Comparison of ENCODE assay signal across 21 cellular contexts in the genomic region with DNA sequence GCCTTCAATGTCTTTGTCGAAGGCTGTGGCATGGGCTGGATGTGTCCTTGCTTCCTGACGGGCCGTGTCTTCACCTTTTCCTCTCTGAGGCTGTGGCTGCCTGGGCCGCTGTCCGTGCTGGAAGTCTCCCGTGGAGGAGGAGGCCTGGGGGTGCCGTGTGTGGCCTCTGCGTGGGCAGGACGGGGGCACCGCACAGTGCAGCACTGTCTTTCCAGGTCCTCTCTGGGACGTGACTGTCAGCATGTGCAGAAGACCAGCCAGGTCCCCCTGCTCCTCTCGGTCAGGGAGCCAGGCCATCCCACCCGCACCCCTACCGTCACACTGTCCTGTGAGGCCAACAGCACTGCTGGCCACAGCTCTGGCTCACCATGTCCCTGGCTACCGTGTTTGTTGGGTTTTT.
DNase-seq lines count a peak whose midpoint lies in the region; ATAC-seq and TF ChIP-seq lines count a peak whose summit lies in the region.
"Had no signal": no experiment of that assay in that cellular context is flagged by ENCODE, and none has a peak within 500 bp of the region (broad histone marks: within the 10 kb centered on the region; RNA-seq: fewer than 3 reads in every experiment).

No MANE protein-coding gene starts in this region.

- no peak for DNase-seq in activated T-cell treated with anti-CD3 and anti-CD28 coated beads, Interleukin-2, amount 50 U/mL, for 72 hours
- no peak for DNase-seq in activated T-cell treated with anti-CD3 and anti-CD28 coated beads, Interleukin-2, amount 50 U/mL, for 48 hours
- peak; percentile 74 for DNase-seq in posterior vena cava (ENCODE audit: low spot score)
- DNase-seq in stomach, result no peak
- DNase-seq in HFFc6, result no peak
- DNase-seq in MM.1S, result no peak
- DNase-seq in NCI-H2196 treated with DMSO at 0.1 percent for 48 hours (lab: John Stamatoyannopoulos, UW; ENCODE audit: unreplicated experiment), result no peak
- DNase-seq: AML-193; C1 segment of cervical spinal cord; CD8-positive, alpha-beta memory T cell; KBM-7; NCI-H1092; NCI-H1436; NCI-H1930; NCI-H226; NCI-H510A treated with DMSO at 0.1 percent for 48 hours; NCI-H774; NK-92 treated with Interleukin-12 subunit alpha and Interleukin-12 subunit beta, amount 100 ng/mL, for 24 hours; Peyer's patch had no signal

- H3K9me3 Mint-ChIP-seq in activated T-cell treated with anti-CD3 and anti-CD28 coated beads, Interleukin-2, amount 50 U/mL, for 72 hours, result peaks cover 0 to 8% of the 10 kb centered on the region in 2 donors
- H3K9me3 Mint-ChIP-seq in HFFc6, result no peaks in the 10 kb centered on the region

- H3K4me3 Mint-ChIP-seq in activated T-cell treated with anti-CD3 and anti-CD28 coated beads, Interleukin-2, amount 50 U/mL, for 72 hours, result no peak overlapping the region
- H3K4me3 Mint-ChIP-seq in HFFc6, result no peak overlapping the region
- H3K4me3 Mint-ChIP-seq: CD8-positive, alpha-beta memory T cell had no signal

- H3F3A ChIP-seq in MM.1S (ENCODE audit: insufficient read depth, low read length), result no peaks in the 10 kb centered on the region

- H2AFZ ChIP-seq in MM.1S (ENCODE audit: low read length), result no peak overlapping the region

- H3K27me3 Mint-ChIP-seq in activated T-cell treated with anti-CD3 and anti-CD28 coated beads, Interleukin-2, amount 50 U/mL, for 72 hours (ENCODE audit: low read depth), result no peaks in the 10 kb centered on the region
- peaks cover 11% of the 10 kb centered on the region for H3K27me3 Mint-ChIP-seq in HFFc6 (ENCODE audit: insufficient read depth)

- TF ChIP-seq POLR2A in stomach (IDR thresholded peaks at IDR 0.05), result no peak

- 71 to 93% (median 89%) methylated on average over 10 to 15 of the region's 15 CpGs for WGBS in stomach, 5 donors

- H3K4me3 ChIP-seq in stomach (no peak overlapping the region), MM.1S (ENCODE audit: low read length) (no peak overlapping the region)
- H3K4me3 ChIP-seq: Peyer's patch had no signal

- no peaks in the 10 kb centered on the region for H3K79me2 ChIP-seq in MM.1S (ENCODE audit: low read length)

- H3K4me1 ChIP-seq in stomach (peaks cover 0 to 15% (median 5%) of the 10 kb centered on the region in 4 donors), MM.1S (ENCODE audit: low read length) (no peaks in the 10 kb centered on the region)
- H3K4me1 ChIP-seq: Peyer's patch had no signal

- H3K36me3 Mint-ChIP-seq in activated T-cell treated with anti-CD3 and anti-CD28 coated beads, Interleukin-2, amount 50 U/mL, for 72 hours (ENCODE audit: insufficient read depth in 2 of 2), result no peaks in the 10 kb centered on the region
- H3K36me3 Mint-ChIP-seq in HFFc6 (ENCODE audit: low read depth), result no peaks in the 10 kb centered on the region
- H3K36me3 Mint-ChIP-seq: CD8-positive, alpha-beta memory T cell had no signal

- peak overlapping the region; percentile 8 for H3K27ac Mint-ChIP-seq in activated T-cell treated with anti-CD3 and anti-CD28 coated beads, Interleukin-2, amount 50 U/mL, for 72 hours
- H3K27ac Mint-ChIP-seq in HFFc6, result no peak overlapping the region
- H3K27ac Mint-ChIP-seq: CD8-positive, alpha-beta memory T cell had no signal

- no peak for TF ChIP-seq EP300 in stomach (IDR thresholded peaks at IDR 0.05)

- H3K27me3 ChIP-seq in stomach (no peaks in the 10 kb centered on the region), MM.1S (replicated peaks; ENCODE audit: insufficient read depth, low read length) (no peaks in the 10 kb centered on the region)
- H3K27me3 ChIP-seq: Peyer's patch had no signal

- H3K9me2 ChIP-seq in MM.1S (replicated peaks; ENCODE audit: insufficient read depth, low read length), result no peaks in the 10 kb centered on the region

- no peak for ATAC-seq in activated T-cell treated with anti-CD3 and anti-CD28 coated beads, Interleukin-2, amount 50 U/mL, for 72 hours (replicated peaks in 1 of 2)
- no peak for ATAC-seq in GM18520 (IDR thresholded peaks at IDR 0.05; ENCODE audit: unreplicated experiment)

- H3K9me3 ChIP-seq in stomach (no peaks in the 10 kb centered on the region), MM.1S (replicated peaks; ENCODE audit: insufficient read depth, low read length) (no peaks in the 10 kb centered on the region)
- H3K9me3 ChIP-seq: Peyer's patch had no signal

- TF ChIP-seq CTCF in stomach (IDR thresholded peaks at IDR 0.05) (no peak), HFFc6 (IDR thresholded peaks at IDR 0.05) (no peak), MM.1S (IDR thresholded peaks at IDR 0.05; ENCODE audit: low read length) (no peak)

- no peak overlapping the region for H3K9ac ChIP-seq in MM.1S (ENCODE audit: low read length)

- H4K20me1 ChIP-seq in MM.1S (ENCODE audit: insufficient read depth, low read length), result no peaks in the 10 kb centered on the region

- no peaks in the 10 kb centered on the region for H3K4me1 Mint-ChIP-seq in activated T-cell treated with anti-CD3 and anti-CD28 coated beads, Interleukin-2, amount 50 U/mL, for 72 hours (ENCODE audit: low read depth)
- peaks cover 13% of the 10 kb centered on the region for H3K4me1 Mint-ChIP-seq in HFFc6 (ENCODE audit: low read depth)

- H3K36me3 ChIP-seq in stomach (no peaks in the 10 kb centered on the region), MM.1S (replicated peaks; ENCODE audit: insufficient read depth, low read length) (no peaks in the 10 kb centered on the region)
- H3K36me3 ChIP-seq: Peyer's patch had no signal

- H3K4me2 ChIP-seq in MM.1S (ENCODE audit: low read depth, low read length), result no peak overlapping the region

- H3K27ac ChIP-seq in stomach, result peak overlapping the region in 3 of 5 donors; percentile 33 to 71 (median 64)
- H3K27ac ChIP-seq in MM.1S (ENCODE audit: low read length), result no peak overlapping the region
- H3K27ac ChIP-seq: HL-60 had no signal

- intact Hi-C loops in posterior vena cava (cut with DNase I), result no loop called here
- intact Hi-C loops in stomach (cut with DNase I; ENCODE audit: low total_unique reads), result no loop called here
